ENCODE assay signal across 22 cellular contexts in genomic region chr11:77345621-77346020, GRCh38. TPM values are rescaled to one million over a fixed set of nuclear protein-coding genes. Genes with fewer than 3 reads are reported as not detected.
A peak's percentile ranks its signal among the peaks of the same experiment; 100 is the strongest.
DNase-seq lines count a peak whose midpoint lies in the region; ATAC-seq and TF ChIP-seq lines count a peak whose summit lies in the region.
"Had no signal": no experiment of that assay in that cellular context is flagged by ENCODE, and none has a peak within 500 bp of the region (broad histone marks: within the 10 kb centered on the region; RNA-seq: fewer than 3 reads in every experiment).

No MANE protein-coding gene starts in this region.

- H3K4me3 Mint-ChIP-seq in chondrocyte (ENCODE audit: unreplicated experiment) = no peak overlapping the region
- H3K4me3 Mint-ChIP-seq: activated naive CD8-positive, alpha-beta T cell treated with anti-CD3 and anti-CD28 coated beads for 36 hours; neural crest cell had no signal

- no peaks in the 10 kb centered on the region for H3K79me2 ChIP-seq in OCI-LY7 (ENCODE audit: insufficient read depth, low read depth, low read length)

- no peak overlapping the region for H2AFZ ChIP-seq in OCI-LY7 (ENCODE audit: low read length)
- H2AFZ ChIP-seq: PC-9 had no signal

- H3K4me1 ChIP-seq in neutrophil (ENCODE audit: control insufficient read depth in 1 of 2, insufficient read depth in 1 of 2, low read depth in 1 of 2, low read length in 1 of 2) = peaks cover 6 to 14% of the 10 kb centered on the region in 2 experiments
- no peaks in the 10 kb centered on the region for H3K4me1 ChIP-seq in OCI-LY7 (ENCODE audit: insufficient read depth, low read length, poor library complexity, severe bottlenecking)

- ATAC-seq in left colon = no peak
- ATAC-seq: left lobe of liver had no signal

- peak overlapping the region; percentile 30 for H3K27ac ChIP-seq in neutrophil
- H3K27ac ChIP-seq in OCI-LY7 (ENCODE audit: low read depth, low read length, poor library complexity, severe bottlenecking) = no peak overlapping the region
- H3K27ac ChIP-seq: cardiac muscle cell, dorsolateral prefrontal cortex, epithelial cell of prostate, PC-9 had no signal

- no peaks in the 10 kb centered on the region for H3K27me3 Mint-ChIP-seq in chondrocyte (ENCODE audit: low read depth)
- H3K27me3 Mint-ChIP-seq: activated naive CD8-positive, alpha-beta T cell treated with anti-CD3 and anti-CD28 coated beads for 36 hours had no signal

- H3K27ac Mint-ChIP-seq in chondrocyte (ENCODE audit: unreplicated experiment) = peak overlapping the region; percentile 8
- H3K27ac Mint-ChIP-seq: activated naive CD8-positive, alpha-beta T cell treated with anti-CD3 and anti-CD28 coated beads for 36 hours had no signal

- no peak overlapping the region for H3K4me2 ChIP-seq in OCI-LY7 (ENCODE audit: low read length)
- H3K4me2 ChIP-seq: PC-9 had no signal

- H3K4me3 ChIP-seq in AG10803 (ENCODE audit: low read length) (no peak overlapping the region), neutrophil (ENCODE audit: low read depth in 1 of 2, low read length in 1 of 2) (no peak overlapping the region), OCI-LY7 (ENCODE audit: low read depth, low read length, poor library complexity, severe bottlenecking) (no peak overlapping the region)
- H3K4me3 ChIP-seq: cardiac muscle cell, dorsolateral prefrontal cortex, PC-9 had no signal

- POLR2A ChIA-PET in OCI-LY7 (lab: Charles Lee) = interaction anchor here (0.7 kb wide), 1 partner anchor 185 kb away, joined by 3 read pairs; no protein-coding TSS in a partner anchor

- intact Hi-C loops in OCI-LY7 (cut with micrococcal nuclease; ENCODE audit: unreplicated experiment) = no loop called here
- intact Hi-C loops in left colon (cut with DNase I, micrococcal nuclease) = no loop called here

- no peaks in the 10 kb centered on the region for H3K9me3 Mint-ChIP-seq in chondrocyte (ENCODE audit: low read depth)
- H3K9me3 Mint-ChIP-seq: activated naive CD8-positive, alpha-beta T cell treated with anti-CD3 and anti-CD28 coated beads for 36 hours; neural crest cell had no signal

- BruUV-seq in OCI-LY7 (replicated peaks; lab: Mats Ljungman, UMichigan) = no TSS peak

- DNase-seq in AG10803 (ENCODE audit: low read depth) (peak; percentile 65), M059J (ENCODE audit: low read depth) (peak; percentile 90), chondrocyte (ENCODE audit: low spot score) (no peak), OCI-LY7 (ENCODE audit: low spot score) (no peak), OCI-M2 (lab: John Stamatoyannopoulos, UW; ENCODE audit: unreplicated experiment) (no peak), NCI-H524 treated with DMSO at 0.1 percent for 48 hours (lab: John Stamatoyannopoulos, UW) (no peak), left colon (no peak)
- DNase-seq: activated naive CD8-positive, alpha-beta T cell treated with anti-CD3 and anti-CD28 coated beads for 36 hours; dorsolateral prefrontal cortex; GOT3; midbrain; NCI-H2227 treated with DMSO at 0.1 percent for 48 hours; NCI-H82; PC-9; T-helper 9 cell had no signal

- no peaks in the 10 kb centered on the region for H4K20me1 ChIP-seq in OCI-LY7 (ENCODE audit: insufficient read depth, low read length)

- H3K9me3 ChIP-seq in neutrophil (no peaks in the 10 kb centered on the region), OCI-LY7 (ENCODE audit: low read length) (no peaks in the 10 kb centered on the region)

- TF ChIP-seq CTCF in AG10803 (conservative IDR thresholded peaks at IDR 0.05; ENCODE audit: low read length) (no peak), chondrocyte (IDR thresholded peaks at IDR 0.05) (no peak), neutrophil (IDR thresholded peaks at IDR 0.05) (no peak), OCI-LY7 (conservative IDR thresholded peaks at IDR 0.05; ENCODE audit: low read length) (no peak)

- H3K36me3 ChIP-seq in neutrophil (peaks cover 98% of the 10 kb centered on the region), OCI-LY7 (ENCODE audit: insufficient read depth, low read length) (no peaks in the 10 kb centered on the region)

- CTCF ChIA-PET in OCI-LY7 (lab: Charles Lee; ENCODE audit: unreplicated experiment) = no interaction called here

- H3K9me2 ChIP-seq in OCI-LY7 (ENCODE audit: insufficient read depth, low read length) = no peaks in the 10 kb centered on the region

- peaks cover 21% of the 10 kb centered on the region for H3K4me1 Mint-ChIP-seq in chondrocyte (ENCODE audit: low read depth)
- H3K4me1 Mint-ChIP-seq: activated naive CD8-positive, alpha-beta T cell treated with anti-CD3 and anti-CD28 coated beads for 36 hours; neural crest cell had no signal

- H3K36me3 Mint-ChIP-seq in chondrocyte (ENCODE audit: low read depth) = peaks cover 17% of the 10 kb centered on the region

- H3K27me3 ChIP-seq in neutrophil = no peaks in the 10 kb centered on the region
- H3K27me3 ChIP-seq: cardiac muscle cell, dorsolateral prefrontal cortex had no signal

RNA-seq across cellular contexts. Expression of gene GDPD4, which starts 44.1 kb away (rescaled TPM):
- not detected in 2 replicates for total RNA-seq in M059J (2014; rRNA removed; shearing (Covaris generic))
- total RNA-seq in chondrocyte = not detected in 3 replicates
- not detected in 2 replicates for total RNA-seq in OCI-LY7 (2014; rRNA removed; shearing (Covaris generic))
- not detected in 2 replicates for total RNA-seq in OCI-LY7 (2022)
- total RNA-seq in left colon = not detected
- total RNA-seq: activated naive CD8-positive, alpha-beta T cell treated with anti-CD3 and anti-CD28 coated beads for 36 hours; cardiac muscle cell; glomerular endothelial cell; neural crest cell; PC-9; temporal lobe had no signal

Comparison
In these comparisons a context has a peak if more than half of its experiments do, and no peak if none do; other contexts are left out.
1. DNase-seq: peak in AG10803 (single experiment) and M059J (single experiment); none in chondrocyte (single experiment), OCI-LY7 (single experiment), OCI-M2 (single experiment), NCI-H524 treated with DMSO at 0.1 percent for 48 hours (single experiment) and left colon (0 of 2).